Comparison of ENCODE assay signal across 15 cellular contexts in the genomic region with DNA sequence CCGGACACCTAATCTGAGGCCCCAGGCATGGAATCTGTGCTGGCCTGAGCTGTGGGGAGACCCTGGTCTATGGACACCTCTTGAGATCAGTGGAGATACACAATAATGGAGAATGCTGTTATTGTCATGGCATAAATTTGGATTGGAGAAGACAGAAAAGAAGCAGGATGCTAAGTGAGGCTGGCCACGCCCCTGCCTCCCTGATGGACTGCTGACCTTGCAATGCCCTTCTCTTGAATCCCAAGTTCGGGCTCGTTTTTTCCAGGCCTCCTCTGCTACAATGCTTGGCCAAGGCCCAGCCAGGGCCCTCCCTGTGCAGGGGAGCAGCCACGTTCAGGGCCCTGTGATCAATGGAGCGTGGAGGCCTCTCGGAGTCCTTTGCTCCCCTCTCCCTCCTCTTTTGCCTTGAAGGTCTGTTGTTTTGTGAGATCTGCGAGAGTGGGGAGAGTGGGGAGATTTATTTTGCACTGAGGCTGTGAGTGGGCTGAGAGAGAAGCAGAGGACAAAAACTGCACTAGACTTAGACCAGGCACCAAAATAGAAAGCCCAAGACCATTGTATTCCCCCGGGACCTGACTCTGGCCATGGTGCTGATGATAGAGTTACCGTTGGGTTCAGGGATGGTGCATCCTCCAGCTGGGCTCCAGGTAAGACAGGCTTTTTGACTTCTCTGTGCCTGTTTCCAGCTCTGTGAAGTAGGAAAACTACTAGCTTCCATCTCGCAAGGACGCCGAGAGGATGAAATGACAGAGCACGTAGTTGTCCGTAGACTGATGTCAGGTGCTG.
"Had no signal": no experiment of that assay in that cellular context is flagged by ENCODE, and none has a peak within 500 bp of the region (broad histone marks: within the 10 kb centered on the region; RNA-seq: fewer than 3 reads in every experiment).

No MANE protein-coding gene starts in this region.

- H3K4me3 ChIP-seq: testis had no signal

- H3K27me3 ChIP-seq: brain microvascular endothelial cell, testis had no signal

- DNase-seq: activated CD4-positive, alpha-beta memory T cell treated with anti-CD3 and anti-CD28 coated beads, Interleukin-2, amount 10 ng/mL, durations not matched to agents 7 days and 5 days; activated CD4-positive, alpha-beta T cell treated with anti-CD3 and anti-CD28 coated beads for 1 hour; activated gamma-delta T cell treated with Interleukin-2 at 50 U/mL for 16 hours; activated naive CD8-positive, alpha-beta T cell treated with anti-CD3 and anti-CD28 coated beads for 36 hours; activated T-cell treated with anti-CD3 and anti-CD28 coated beads, Interleukin-2, amount 50 U/mL, for 48 hours; brain microvascular endothelial cell; cerebellar nuclear complex; dermis blood vessel endothelial cell; hypothalamus; left colon; stimulated activated CD4-positive, alpha-beta T cell treated with anti-CD3 and anti-CD28 coated beads, Interleukin-4, amount 100 ng/mL, for 1 hour; stimulated activated CD8-positive, alpha-beta memory T cell treated with anti-CD3 and anti-CD28 coated beads, Interleukin-4, amount 100 ng/mL, for 48 hours; stimulated activated naive CD8-positive, alpha-beta T cell treated with anti-CD3 and anti-CD28 coated beads, Interleukin-15, amount 100 ng/mL, for 72 hours; T-helper 9 cell; testis had no signal

- H3K27ac ChIP-seq: brain microvascular endothelial cell, testis had no signal

- H3K36me3 ChIP-seq: brain microvascular endothelial cell had no signal
